In genomic region chr6:3939964-3940363, GRCh38 we compare ENCODE assay signal across 26 cellular contexts.
DNase-seq lines count a peak whose midpoint lies in the region; ATAC-seq, FAIRE-seq and TF ChIP-seq lines count a peak whose summit lies in the region.
"Had no signal": no experiment of that assay in that cellular context is flagged by ENCODE, and none has a peak within 500 bp of the region (broad histone marks: within the 10 kb centered on the region; RNA-seq: fewer than 3 reads in every experiment).

No MANE protein-coding gene starts in this region.

- H3K79me2 ChIP-seq in K562 (ENCODE audit: control insufficient read depth, insufficient read depth, low read length) (no peaks in the 10 kb centered on the region), trophoblast cell (ENCODE audit: control insufficient read depth, insufficient read depth, low read length, poor library complexity) (no peaks in the 10 kb centered on the region)
- H3K79me2 ChIP-seq: parathyroid adenoma had no signal

- H4K20me1 ChIP-seq in K562 (replicated peaks; ENCODE audit: control insufficient read depth, insufficient read depth, low read length): no peaks in the 10 kb centered on the region

- BruUV-seq in K562 (replicated peaks; lab: Mats Ljungman, UMichigan): no TSS peak

- POLR2A ChIA-PET in K562 (lab: Yijun Ruan, JAX): no interaction called here

- no peaks in the 10 kb centered on the region for H3K79me1 ChIP-seq in trophoblast cell (ENCODE audit: low read length)

- H3K4me3 ChIP-seq in K562 (no peak overlapping the region), trophoblast cell (ENCODE audit: low read depth, low read length) (no peak overlapping the region)
- H3K4me3 ChIP-seq: ascending aorta, upper lobe of right lung had no signal

- no peak overlapping the region for H4K12ac ChIP-seq in trophoblast cell (ENCODE audit: low read depth, low read length)

- no peaks in the 10 kb centered on the region for H3K9me1 ChIP-seq in K562 (ENCODE audit: control insufficient read depth, insufficient read depth, low read length)

- ATAC-seq in K562: peak; percentile 89
- ATAC-seq in left cardiac atrium: peak; percentile 63 to 87
- no peak for ATAC-seq in HG03039 (IDR thresholded peaks at IDR 0.05; ENCODE audit: unreplicated experiment)
- no peak for ATAC-seq in HG03442 (IDR thresholded peaks at IDR 0.05; ENCODE audit: unreplicated experiment)
- ATAC-seq: upper lobe of right lung had no signal

- no peak overlapping the region for H3K27ac ChIP-seq in K562 (ENCODE audit: extremely low read depth, low read depth, low read length)
- H3K27ac ChIP-seq in trophoblast cell (ENCODE audit: low read depth, low read length): no peak overlapping the region
- H3K27ac ChIP-seq: ascending aorta, parathyroid adenoma, upper lobe of right lung, WERI-Rb-1 had no signal

- CTCF ChIA-PET in K562 (lab: Yijun Ruan, JAX; ENCODE audit: low intra/inter-chr PET ratio): no interaction called here

- peak; percentile 94 for DNase-seq in OCI-M1 (lab: John Stamatoyannopoulos, UW)
- DNase-seq in K562 (ENCODE audit: extremely low read depth in 1 of 4, low spot score in 3 of 4): peak in 2 of 4 experiments; percentile 55 to 62
- no peak for DNase-seq in left cardiac atrium
- DNase-seq in trophoblast cell: peak; percentile 51 to 55
- no peak for DNase-seq in stimulated activated CD4-positive, alpha-beta T cell treated with anti-CD3 and anti-CD28 coated beads, Interleukin-4, amount 100 ng/mL, for 1 hour
- DNase-seq: activated CD4-positive, alpha-beta T cell treated with anti-CD3 and anti-CD28 coated beads for 48 hours; activated CD8-positive, alpha-beta memory T cell treated with anti-CD3 and anti-CD28 coated beads for 24 hours; activated effector memory CD4-positive, alpha-beta T cell treated with Interleukin-2 at 50 U/mL for 16 hours; activated naive CD8-positive, alpha-beta T cell treated with anti-CD3 and anti-CD28 coated beads for 36 hours; CD4-positive, CD25-positive, alpha-beta regulatory T cell; central memory CD4-positive, alpha-beta T cell; mammary epithelial cell; NCI-H1105 treated with DMSO at 0.1 percent for 48 hours; NCI-H2081; NCI-H2227 treated with DMSO at 0.1 percent for 48 hours; NCI-H748 treated with DMSO at 0.1 percent for 48 hours; stimulated activated CD4-positive, alpha-beta T cell treated with anti-CD3 and anti-CD28 coated beads, Interleukin-2, amount 100 ng/mL, for 48 hours; upper lobe of right lung; WERI-Rb-1 had no signal

- no peak overlapping the region for H3K14ac ChIP-seq in trophoblast cell (ENCODE audit: low read length)

- no peak overlapping the region for H2BK120ac ChIP-seq in trophoblast cell (ENCODE audit: insufficient read depth, low read length, poor library complexity)

- H3K27me3 ChIP-seq in K562 (ENCODE audit: control insufficient read depth in 2 of 2, insufficient read depth in 2 of 2, low read length in 2 of 2) (peaks cover 12 to 23% of the 10 kb centered on the region in 2 experiments; a peak in 4 of 5 replicates), trophoblast cell (ENCODE audit: insufficient read depth, low read length) (no peaks in the 10 kb centered on the region)
- H3K27me3 ChIP-seq: ascending aorta had no signal

- no peak overlapping the region for H4K8ac ChIP-seq in trophoblast cell (ENCODE audit: low read depth, low read length)

- H4K91ac ChIP-seq in trophoblast cell (ENCODE audit: low read depth, low read length): no peak overlapping the region

- FAIRE-seq in K562 (lab: Jason Lieb, UNC): peak; percentile 80
- FAIRE-seq: endometrium, GM12892, H54 had no signal

- peaks cover 0 to 6% of the 10 kb centered on the region in 2 experiments; a peak in 2 of 5 replicates for H3K4me1 ChIP-seq in K562 (replicated peaks in 1 of 2; ENCODE audit: control insufficient read depth in 2 of 2, insufficient read depth in 2 of 2, low read length in 2 of 2)
- peaks cover 0 to 5% of the 10 kb centered on the region in 2 experiments for H3K4me1 ChIP-seq in trophoblast cell (ENCODE audit: control insufficient read depth in 1 of 2, insufficient read depth in 2 of 2, low read length in 2 of 2)
- H3K4me1 ChIP-seq: ascending aorta, parathyroid adenoma, upper lobe of right lung had no signal

- peak; percentile 42; the same call in 1 of the 2 replicates for TF ChIP-seq EP300 in K562 (IDR thresholded peaks at IDR 0.05; ENCODE audit: low read length)

- WGBS in K562 (ENCODE audit: insufficient coverage, low coverage, missing lambda C conversion rate): 3% methylated on average over 9 of the region's 9 CpGs
- no CpG with 5 or more reads among the region's 9 CpGs for WGBS in trophoblast cell (ENCODE audit: extremely low coverage, insufficient coverage, insufficient read length)

- H3K4me2 ChIP-seq in K562 (ENCODE audit: insufficient read depth, low read length): no peak overlapping the region
- H3K4me2 ChIP-seq in trophoblast cell (ENCODE audit: low read length): no peak overlapping the region

- no peak for TF ChIP-seq POLR2A in K562 (conservative IDR thresholded peaks at IDR 0.05)

- H3K23ac ChIP-seq in trophoblast cell (ENCODE audit: low read length): no peak overlapping the region

- no peak for TF ChIP-seq CTCF in K562 (IDR thresholded peaks at IDR 0.05 in 2 of 3, conservative IDR thresholded peaks at IDR 0.05 in 1 of 3; ENCODE audit: insufficient read depth in 2 of 3, low read depth in 1 of 3, low read length in 3 of 3)

- H2BK12ac ChIP-seq in trophoblast cell (ENCODE audit: low read length): no peak overlapping the region

- no peak overlapping the region for H3K4ac ChIP-seq in trophoblast cell (ENCODE audit: low read depth, low read length)

- H3K36me3 ChIP-seq in K562 (ENCODE audit: control insufficient read depth, insufficient read depth, low read length) (no peaks in the 10 kb centered on the region), trophoblast cell (ENCODE audit: control insufficient read depth in 1 of 2, insufficient read depth in 2 of 2, low read length in 2 of 2) (no peaks in the 10 kb centered on the region)
- H3K36me3 ChIP-seq: ascending aorta, upper lobe of right lung, WERI-Rb-1 had no signal

- H3K9me3 ChIP-seq in K562 (replicated peaks; ENCODE audit: control insufficient read depth, insufficient read depth, low read depth, low read length) (no peaks in the 10 kb centered on the region), trophoblast cell (ENCODE audit: insufficient read depth, low read depth, low read length) (peaks cover 1% of the 10 kb centered on the region)
- H3K9me3 ChIP-seq: ascending aorta, upper lobe of right lung had no signal

- intact Hi-C loops in K562 (cut with micrococcal nuclease): no loop called here
- intact Hi-C loops in left cardiac atrium (cut with DNase I): loop anchor here in 1 of 2 donors (10.0 kb wide), 1 partner anchor 55 kb away; no protein-coding TSS in a partner anchor

- no peak overlapping the region for H3K18ac ChIP-seq in trophoblast cell (ENCODE audit: low read length)

- H2AFZ ChIP-seq in K562 (ENCODE audit: low read depth, low read length) (no peak overlapping the region), trophoblast cell (ENCODE audit: insufficient read depth, low read length, poor library complexity) (no peak overlapping the region)
- H2AFZ ChIP-seq: parathyroid adenoma had no signal

- in situ Hi-C loops in K562 (cut with MboI): no loop called here

- H3K9ac ChIP-seq in K562 (ENCODE audit: insufficient read depth in 1 of 2, low read depth in 2 of 2, low read length in 2 of 2) (no peak overlapping the region), trophoblast cell (ENCODE audit: low read length) (no peak overlapping the region)
- H3K9ac ChIP-seq: parathyroid adenoma had no signal

- H2AK5ac ChIP-seq in trophoblast cell (ENCODE audit: low read length): no peak overlapping the region

- no peak overlapping the region for H2BK5ac ChIP-seq in trophoblast cell (ENCODE audit: low read depth, low read length, poor library complexity)

- no peak for TF ChIP-seq RAD21 in K562 (CRISPR knock-in tag; conservative IDR thresholded peaks at IDR 0.05 in 1 of 2, IDR thresholded peaks at IDR 0.05 in 1 of 2)

TF ChIP-seq in K562, 482 proteins besides CTCF, POLR2A, EP300 and RAD21 (continues in another document):
- TF ChIP-seq CREM (IDR thresholded peaks at IDR 0.05; ENCODE audit: low read depth): peak; percentile 39
- TF ChIP-seq C11orf30 (IDR thresholded peaks at IDR 0.05; ENCODE audit: low read depth): peak; percentile 67
- peak in 1 of 2 experiments; percentile 77; a peak in 1 of 4 replicates for TF ChIP-seq RCOR1 (IDR thresholded peaks at IDR 0.05; ENCODE audit: borderline replicate concordance in 1 of 2, low read depth in 2 of 2, low read length in 2 of 2)
- TF ChIP-seq ATF3 (IDR thresholded peaks at IDR 0.05): no peak
- no peak for TF ChIP-seq ATF3 (CRISPR knock-in tag; conservative IDR thresholded peaks at IDR 0.05)
- TF ChIP-seq STAT5A (IDR thresholded peaks at IDR 0.05; ENCODE audit: borderline replicate concordance, low read length): peak; percentile 59
- peak; percentile 82 for TF ChIP-seq TEAD4 (IDR thresholded peaks at IDR 0.05; ENCODE audit: low read length)
- TF ChIP-seq TEAD4 (CRISPR knock-in tag; IDR thresholded peaks at IDR 0.05; ENCODE audit: borderline replicate concordance): no peak
- TF ChIP-seq ZNF212 (CRISPR knock-in tag; IDR thresholded peaks at IDR 0.05): no peak
- TF ChIP-seq XRCC4 (IDR thresholded peaks at IDR 0.05; ENCODE audit: extremely low read depth, insufficient read depth, insufficient read length): no peak
- TF ChIP-seq POLR2AphosphoS5 (IDR thresholded peaks at IDR 0.05; ENCODE audit: control insufficient read depth, insufficient read depth, low read depth, low read length): peak; percentile 52; the same call in 1 of the 2 replicates
- TF ChIP-seq E2F6 (IDR thresholded peaks at IDR 0.05; ENCODE audit: borderline replicate concordance in 1 of 2, extremely low read depth in 1 of 2, insufficient read depth in 1 of 2, insufficient read length in 1 of 2, low read depth in 1 of 2, low read length in 1 of 2, poor library complexity in 1 of 2, severe bottlenecking in 1 of 2): peak in 1 of 2 experiments; percentile 18
- TF ChIP-seq ETV1 (tag; conservative IDR thresholded peaks at IDR 0.05; ENCODE audit: low read depth): peak; percentile 44; the same call in 1 of the 2 replicates
- no peak for TF ChIP-seq BRD9 (IDR thresholded peaks at IDR 0.05; ENCODE audit: low read depth, partially characterized antibody)

Comparison
In these comparisons a context has a peak if more than half of its experiments do, and no peak if none do; other contexts are left out.
1. DNase-seq: peak in OCI-M1 (single experiment) and trophoblast cell (2 of 2); none in left cardiac atrium (single experiment) and stimulated activated CD4-positive, alpha-beta T cell treated with anti-CD3 and anti-CD28 coated beads, Interleukin-4, amount 100 ng/mL, for 1 hour (single experiment).
2. ATAC-seq: peak in K562 (single experiment) and left cardiac atrium (2 of 2); none in HG03039 (single experiment) and HG03442 (single experiment).